27 cellular contexts compared by ENCODE assay signal in the genomic region with DNA sequence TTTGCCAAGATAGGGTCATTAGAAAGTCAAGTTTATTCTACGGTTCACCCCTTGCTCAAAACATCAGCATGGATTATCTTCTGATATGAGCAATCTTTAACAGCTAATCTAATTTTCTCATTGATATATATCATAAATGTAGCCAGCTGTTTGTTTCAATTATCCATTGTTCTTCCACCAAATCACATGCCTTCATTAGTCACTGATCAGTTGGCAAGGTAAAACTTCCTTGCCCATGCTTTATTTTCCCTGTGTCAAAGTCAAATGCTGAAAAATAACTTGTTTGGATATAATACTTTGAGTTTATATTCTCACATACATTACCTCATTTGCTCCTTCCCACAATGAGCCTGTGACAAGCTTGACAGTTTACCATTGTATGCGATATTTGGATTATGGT.
"Had no signal": no experiment of that assay in that cellular context is flagged by ENCODE, and none has a peak within 500 bp of the region (broad histone marks: within the 10 kb centered on the region; RNA-seq: fewer than 3 reads in every experiment).

No MANE protein-coding gene starts in this region.

- H3K27me3 Mint-ChIP-seq: dendritic cell treated with granulocyte-macrophage colony-stimulating factor and Interleukin-4, amounts not matched to agents 40 ng/mL and 50 ng/mL, for 4 days; effector memory CD8-positive, alpha-beta T cell; memory B cell; naive thymus-derived CD4-positive, alpha-beta T cell had no signal

- ATAC-seq: effector memory CD8-positive, alpha-beta T cell; esophagus mucosa; gastrocnemius medialis; heart right ventricle; left cardiac atrium; left lung; left ventricle myocardium superior; lower lobe of right lung; naive thymus-derived CD4-positive, alpha-beta T cell had no signal

- H3K36me3 ChIP-seq: colonic mucosa, gastrocnemius medialis, lower lobe of right lung had no signal

- FAIRE-seq: islet of Langerhans, keratinocyte had no signal

- H3K27me3 ChIP-seq: colonic mucosa, dorsolateral prefrontal cortex, esophagus squamous epithelium, gastrocnemius medialis, heart right ventricle, left lung had no signal

- H3K4me3 Mint-ChIP-seq: dendritic cell treated with granulocyte-macrophage colony-stimulating factor and Interleukin-4, amounts not matched to agents 40 ng/mL and 50 ng/mL, for 4 days; effector memory CD8-positive, alpha-beta T cell; memory B cell had no signal

- H3K27ac ChIP-seq: colonic mucosa, dorsolateral prefrontal cortex, epithelial cell of prostate, esophagus squamous epithelium, gastrocnemius medialis, heart right ventricle, left lung, lower lobe of right lung had no signal

- H3K4me3 ChIP-seq: colonic mucosa, dorsolateral prefrontal cortex, esophagus squamous epithelium, gastrocnemius medialis, heart right ventricle, left lung, lower lobe of right lung had no signal

- H3K4me1 Mint-ChIP-seq: memory B cell had no signal

- H3K4me1 ChIP-seq: colonic mucosa, heart right ventricle, left lung, lower lobe of right lung had no signal

- H3K27ac Mint-ChIP-seq: dendritic cell treated with granulocyte-macrophage colony-stimulating factor and Interleukin-4, amounts not matched to agents 40 ng/mL and 50 ng/mL, for 4 days; effector memory CD8-positive, alpha-beta T cell; memory B cell; naive thymus-derived CD4-positive, alpha-beta T cell had no signal

- H3K9me3 ChIP-seq: colonic mucosa, gastrocnemius medialis, lower lobe of right lung had no signal

- DNase-seq: colonic mucosa; cortex of kidney; dorsolateral prefrontal cortex; effector CD4-positive, alpha-beta T cell; effector memory CD8-positive, alpha-beta T cell; erythroblast; esophagus squamous epithelium; foreskin fibroblast; foreskin melanocyte; gastrocnemius medialis; glutamatergic neuron; head of caudate nucleus; heart right ventricle; hippocampal formation; left cardiac atrium; left lung; left ventricle myocardium superior; lower lobe of right lung; mammary epithelial cell; midbrain; naive thymus-derived CD4-positive, alpha-beta T cell had no signal
